In genomic region chr22:45962431-45962712, GRCh38 we compare ENCODE assay signal across 7 cellular contexts. TPM values are rescaled to one million over a fixed set of nuclear protein-coding genes. Genes with fewer than 3 reads are reported as not detected.
"Had no signal": no experiment of that assay in that cellular context is flagged by ENCODE, and none has a peak within 500 bp of the region (broad histone marks: within the 10 kb centered on the region; RNA-seq: fewer than 3 reads in every experiment).

No MANE protein-coding gene starts in this region.

- DNase-seq: H9, HCEC 1CT, IMR-90 had no signal

- H3K4me2 ChIP-seq: GM23338 had no signal

- FAIRE-seq: H1, H54, HTR-8/SVneo had no signal

- ATAC-seq: GM23338 had no signal

- H2AFZ ChIP-seq: GM23338 had no signal

- H3K4me3 ChIP-seq: GM23338 had no signal

RNA-seq across cellular contexts. Expression of gene WNT7B, which starts 14.6 kb away (rescaled TPM):
- polyA plus RNA-seq: GM23338 had no signal
